In the genomic region with DNA sequence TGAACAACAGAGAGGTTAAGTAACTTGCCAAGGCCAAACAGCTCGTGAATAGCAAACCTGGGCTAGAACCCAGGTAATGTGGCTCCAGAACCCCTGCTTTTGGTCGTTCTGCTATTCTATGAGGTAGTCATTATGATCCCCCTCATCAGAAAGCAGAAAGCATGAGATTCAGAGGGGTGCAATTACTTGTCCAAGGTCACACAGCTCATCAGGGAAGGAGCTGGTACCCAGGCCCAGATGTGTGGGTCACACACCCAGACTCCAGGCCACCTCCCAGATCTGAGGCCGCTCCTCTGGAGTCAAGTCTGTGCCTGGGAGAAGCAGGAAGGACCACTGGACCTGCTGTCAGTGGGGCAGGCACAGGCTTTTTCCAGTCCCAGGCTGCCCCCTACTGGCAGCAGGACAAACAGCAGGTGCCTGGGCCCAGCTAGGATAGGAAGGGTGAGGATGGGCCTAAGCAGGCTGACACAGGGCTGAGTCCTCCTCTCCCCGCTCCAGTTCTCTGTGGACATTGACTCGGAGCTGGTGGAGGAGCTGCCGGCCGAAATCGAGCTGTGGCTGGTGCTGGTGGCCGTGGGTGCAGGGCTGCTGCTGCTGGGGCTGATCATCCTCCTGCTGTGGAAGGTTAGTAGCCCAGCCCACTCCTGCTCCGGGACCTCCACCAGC, we compare ENCODE assay signal across 8 cellular contexts. TPM values are rescaled to one million over a fixed set of nuclear protein-coding genes. Genes with fewer than 3 reads are reported as not detected.
A peak's percentile ranks its signal among the peaks of the same experiment; 100 is the strongest.
DNase-seq lines count a peak whose midpoint lies in the region; ATAC-seq and TF ChIP-seq lines count a peak whose summit lies in the region.

No MANE protein-coding gene starts in this region.

- H3K4me3 ChIP-seq in LNCaP clone FGC (ENCODE audit: low read depth, low read length) = no peak overlapping the region
- no peak overlapping the region; a peak in 1 of 4 replicates for H3K4me3 ChIP-seq in SK-N-SH (ENCODE audit: low read depth in 2 of 2, low read length in 1 of 2)

- no peaks in the 10 kb centered on the region for H3K27me3 ChIP-seq in SK-N-SH (ENCODE audit: insufficient read depth)

- peaks cover 53 to 80% of the 10 kb centered on the region in 2 experiments for H3K36me3 ChIP-seq in SK-N-SH (replicated peaks in 1 of 2; ENCODE audit: control insufficient read depth in 1 of 2, insufficient read depth in 2 of 2, low read length in 1 of 2)

- TF ChIP-seq CTCF in LNCaP clone FGC (IDR thresholded peaks at IDR 0.05; ENCODE audit: control insufficient read depth, extremely low read depth, insufficient read depth) = peak; percentile 99
- peak; percentile 99 for TF ChIP-seq CTCF in SK-N-SH (IDR thresholded peaks at IDR 0.05)

- peak overlapping the region in 1 of 2 experiments; percentile 32; a peak in 1 of 4 replicates for H3K27ac ChIP-seq in SK-N-SH (ENCODE audit: low read depth in 2 of 2, low read length in 1 of 2)

- H3F3A ChIP-seq in SK-N-SH (replicated peaks; ENCODE audit: insufficient read depth) = peaks cover 94% of the 10 kb centered on the region

- H3K9me3 ChIP-seq in SK-N-SH = no peaks in the 10 kb centered on the region

- intact Hi-C loops in Right ventricle myocardium inferior (cut with DNase I) (loop anchor here (1.0 to 2.0 kb wide), 2 partner anchors 33 to 60 kb away; no protein-coding TSS in a partner anchor), cardiac septum (cut with DNase I) (loop anchor here (1.0 kb wide), 1 partner anchor 61 kb away; no protein-coding TSS in a partner anchor)

- peaks cover 80% of the 10 kb centered on the region for H4K20me1 ChIP-seq in SK-N-SH (ENCODE audit: insufficient read depth)

- CTCF ChIA-PET in SK-N-SH (lab: Yijun Ruan, JAX) = interaction anchor here (0.6 to 3.7 kb wide), 80 partner anchors 9 to 530 kb away, joined by 3 to 353 read pairs (median 5); partner anchors contain the start of genes COL1A1, DLX3, ITGA3 and SAMD14

- POLR2A ChIA-PET in SK-N-SH (lab: Yijun Ruan, JAX) = no interaction called here

- no peaks in the 10 kb centered on the region for H3K4me1 ChIP-seq in SK-N-SH (ENCODE audit: control insufficient read depth in 1 of 2, insufficient read depth in 2 of 2, low read depth in 1 of 2, low read length in 1 of 2)

- WGBS in SK-N-SH (ENCODE audit: low lambda C conversion rate) = 70% methylated on average over 7 of the region's 10 CpGs

- peak; percentile 87 for DNase-seq in Right ventricle myocardium inferior (ENCODE audit: missing footprints)
- DNase-seq in cardiac septum (ENCODE audit: low spot score) = no peak
- DNase-seq in LNCaP clone FGC (ENCODE audit: low read depth) = peak; percentile 10
- peak; percentile 97 for DNase-seq in SK-N-SH
- DNase-seq in activated naive CD4-positive, alpha-beta T cell (lab: John Stamatoyannopoulos, UW) = peak; percentile 45 to 67 (median 61)
- DNase-seq in globus pallidus (ENCODE audit: low spot score) = peak; percentile 34
- DNase-seq in retina = peak; percentile 86

- TF ChIP-seq RAD21 in SK-N-SH (IDR thresholded peaks at IDR 0.05; ENCODE audit: low read length) = peak; percentile 98

- H2AFZ ChIP-seq in SK-N-SH (ENCODE audit: low read depth) = no peak overlapping the region

- no peak overlapping the region for H3K4me2 ChIP-seq in SK-N-SH

- H3K9ac ChIP-seq in SK-N-SH = no peak overlapping the region

- TF ChIP-seq EP300 in SK-N-SH (IDR thresholded peaks at IDR 0.05; ENCODE audit: borderline replicate concordance in 1 of 2, low read depth in 1 of 2, low read length in 1 of 2) = no peak

- H3K9me2 ChIP-seq in SK-N-SH = no peaks in the 10 kb centered on the region

- H3K79me2 ChIP-seq in SK-N-SH (ENCODE audit: insufficient read depth) = peaks cover 31% of the 10 kb centered on the region

- ATAC-seq in Right ventricle myocardium inferior (peak; percentile 84), GM18511 (IDR thresholded peaks at IDR 0.05; ENCODE audit: unreplicated experiment) (no peak)

TF ChIP-seq in SK-N-SH, 30 proteins besides CTCF, POLR2A, EP300 and RAD21 (continues in another document):
- TF ChIP-seq TEAD4 (IDR thresholded peaks at IDR 0.05; ENCODE audit: borderline replicate concordance, insufficient read depth) = no peak
- peak; percentile 16; the same call in 1 of the 2 replicates for TF ChIP-seq POLR2AphosphoS5 (IDR thresholded peaks at IDR 0.05; ENCODE audit: low read depth, low read length)
- TF ChIP-seq MXI1 (IDR thresholded peaks at IDR 0.05; ENCODE audit: low read depth, low read length) = no peak
- TF ChIP-seq RFX5 (IDR thresholded peaks at IDR 0.05; ENCODE audit: low read length) = no peak
- TF ChIP-seq GATA2 (CRISPR knock-in tag; IDR thresholded peaks at IDR 0.05) = no peak
- no peak for TF ChIP-seq REST (IDR thresholded peaks at IDR 0.05; ENCODE audit: low read depth, low read length)
- TF ChIP-seq YY1 (IDR thresholded peaks at IDR 0.05; ENCODE audit: low read depth) = no peak
- no peak for TF ChIP-seq JUND (IDR thresholded peaks at IDR 0.05)
- no peak for TF ChIP-seq MEF2A (IDR thresholded peaks at IDR 0.05; ENCODE audit: borderline replicate concordance, low read depth)
- no peak for TF ChIP-seq FOXM1 (IDR thresholded peaks at IDR 0.05; ENCODE audit: low read depth)
- no peak for TF ChIP-seq SIN3A (IDR thresholded peaks at IDR 0.05; ENCODE audit: borderline replicate concordance, low read depth, low read length)
- no peak for TF ChIP-seq RXRA (IDR thresholded peaks at IDR 0.05; ENCODE audit: borderline replicate concordance, low read depth)
- TF ChIP-seq, protein P1, sequence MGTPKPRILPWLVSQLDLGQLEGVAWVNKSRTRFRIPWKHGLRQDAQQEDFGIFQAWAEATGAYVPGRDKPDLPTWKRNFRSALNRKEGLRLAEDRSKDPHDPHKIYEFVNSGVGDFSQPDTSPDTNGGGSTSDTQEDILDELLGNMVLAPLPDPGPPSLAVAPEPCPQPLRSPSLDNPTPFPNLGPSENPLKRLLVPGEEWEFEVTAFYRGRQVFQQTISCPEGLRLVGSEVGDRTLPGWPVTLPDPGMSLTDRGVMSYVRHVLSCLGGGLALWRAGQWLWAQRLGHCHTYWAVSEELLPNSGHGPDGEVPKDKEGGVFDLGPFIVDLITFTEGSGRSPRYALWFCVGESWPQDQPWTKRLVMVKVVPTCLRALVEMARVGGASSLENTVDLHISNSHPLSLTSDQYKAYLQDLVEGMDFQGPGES (IDR thresholded peaks at IDR 0.05; ENCODE audit: low read depth, low read length) = no peak
- no peak; the same call in 1 of the 2 replicates for TF ChIP-seq ELF1 (IDR thresholded peaks at IDR 0.05)
- TF ChIP-seq, protein P2, sequence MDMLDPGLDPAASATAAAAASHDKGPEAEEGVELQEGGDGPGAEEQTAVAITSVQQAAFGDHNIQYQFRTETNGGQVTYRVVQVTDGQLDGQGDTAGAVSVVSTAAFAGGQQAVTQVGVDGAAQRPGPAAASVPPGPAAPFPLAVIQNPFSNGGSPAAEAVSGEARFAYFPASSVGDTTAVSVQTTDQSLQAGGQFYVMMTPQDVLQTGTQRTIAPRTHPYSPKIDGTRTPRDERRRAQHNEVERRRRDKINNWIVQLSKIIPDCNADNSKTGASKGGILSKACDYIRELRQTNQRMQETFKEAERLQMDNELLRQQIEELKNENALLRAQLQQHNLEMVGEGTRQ (IDR thresholded peaks at IDR 0.05; ENCODE audit: borderline replicate concordance, low read depth, low read length) = no peak
- no peak for TF ChIP-seq GABPA (IDR thresholded peaks at IDR 0.05; ENCODE audit: low read depth)

RNA-seq across cellular contexts. Expression of gene PDK2, which starts 7.8 kb away (rescaled TPM):
- total RNA-seq in Right ventricle myocardium inferior = 260 TPM
- total RNA-seq in cardiac septum = 131 TPM
- polyA plus RNA-seq in SK-N-SH (2012; rRNA removed) = 96.1 and 124 TPM in 2 replicates
- 41.5 and 62.1 TPM in 2 replicates for polyA plus RNA-seq in SK-N-SH (2012; cell fraction: cytosol; rRNA removed)
- polyA plus RNA-seq in SK-N-SH (2012; cell fraction: nucleus; rRNA removed) = 123 and 147 TPM in 2 replicates

RNA-seq across cellular contexts. Expression of gene ITGA3, which starts 31.5 kb away (rescaled TPM):
- total RNA-seq in Right ventricle myocardium inferior = 16.4 TPM
- 57.8 TPM for total RNA-seq in cardiac septum
- 543 and 766 TPM in 2 replicates for polyA plus RNA-seq in SK-N-SH (2012; rRNA removed)
- 239 and 423 TPM in 2 replicates for polyA plus RNA-seq in SK-N-SH (2012; cell fraction: cytosol; rRNA removed)
- polyA plus RNA-seq in SK-N-SH (2012; cell fraction: nucleus; rRNA removed) = 1,445 and 1,576 TPM in 2 replicates

RNA-seq across cellular contexts. Expression of gene SAMD14, which starts 42.6 kb away (rescaled TPM):
- total RNA-seq in Right ventricle myocardium inferior (1.7 TPM), cardiac septum (4.4 TPM)
- 2.8 and 3.4 TPM in 2 replicates for polyA plus RNA-seq in SK-N-SH (2012; rRNA removed)
- polyA plus RNA-seq in SK-N-SH (2012; cell fraction: cytosol; rRNA removed) = 1.2 and 2.0 TPM in 2 replicates
- polyA plus RNA-seq in SK-N-SH (2012; cell fraction: nucleus; rRNA removed) = 12.4 and 16.5 TPM in 2 replicates
